In the genomic region with DNA sequence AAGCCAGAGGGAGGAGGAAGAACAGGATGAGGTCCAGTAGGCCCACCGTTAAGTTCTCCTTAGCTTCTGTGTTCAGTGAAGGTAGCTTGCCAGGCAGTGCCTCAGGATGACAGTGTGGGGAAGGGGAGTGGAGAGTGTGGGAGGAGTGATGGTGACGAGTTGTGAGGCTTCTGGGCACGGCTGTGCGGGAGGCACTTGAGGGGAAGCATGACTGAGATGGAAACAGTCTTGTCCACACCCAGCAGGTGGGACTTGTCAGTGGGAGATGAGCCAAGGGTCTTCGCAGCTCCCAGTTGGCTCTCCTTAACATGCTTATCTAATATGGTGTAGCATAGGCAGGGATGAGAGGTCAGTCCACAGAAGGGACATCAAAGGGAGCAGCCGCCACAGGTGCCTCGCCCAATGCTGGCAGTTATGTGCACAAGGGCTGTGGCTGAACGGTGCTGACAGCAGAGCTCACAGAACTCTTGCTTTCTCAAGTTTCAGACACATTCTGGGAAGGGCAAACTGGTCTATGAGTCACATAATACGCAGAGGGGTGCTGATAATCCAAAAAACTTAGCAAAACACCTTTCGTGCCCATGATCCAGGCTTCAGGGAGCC, we compare ENCODE assay signal across 20 cellular contexts. TPM values are rescaled to one million over a fixed set of nuclear protein-coding genes. Genes with fewer than 3 reads are reported as not detected.
A peak's percentile ranks its signal among the peaks of the same experiment; 100 is the strongest.
DNase-seq lines count a peak whose midpoint lies in the region; ATAC-seq and TF ChIP-seq lines count a peak whose summit lies in the region.
"Had no signal": no experiment of that assay in that cellular context is flagged by ENCODE, and none has a peak within 500 bp of the region (broad histone marks: within the 10 kb centered on the region; RNA-seq: fewer than 3 reads in every experiment).

No MANE protein-coding gene starts in this region.

- no peak overlapping the region for H2AFZ ChIP-seq in trophoblast cell (ENCODE audit: insufficient read depth, low read length, poor library complexity)

- no peak for TF ChIP-seq POLR2A in body of pancreas (IDR thresholded peaks at IDR 0.05)

- H3K36me3 ChIP-seq in trophoblast cell (ENCODE audit: control insufficient read depth in 1 of 2, insufficient read depth in 2 of 2, low read length in 2 of 2) (no peaks in the 10 kb centered on the region), body of pancreas (replicated peaks in 1 of 2; ENCODE audit: insufficient read depth in 1 of 2, low read depth in 2 of 2) (no peaks in the 10 kb centered on the region)

- H2BK12ac ChIP-seq in trophoblast cell (ENCODE audit: low read length) = no peak overlapping the region

- no peak overlapping the region for H3K4me3 ChIP-seq in trophoblast cell (ENCODE audit: low read depth, low read length)
- H3K4me3 ChIP-seq in body of pancreas = no peak overlapping the region

- H3K4me2 ChIP-seq in trophoblast cell (ENCODE audit: low read length) = no peak overlapping the region

- no peak overlapping the region for H3K18ac ChIP-seq in trophoblast cell (ENCODE audit: low read length)

- H4K91ac ChIP-seq in trophoblast cell (ENCODE audit: low read depth, low read length) = no peak overlapping the region

- no peaks in the 10 kb centered on the region for H3K4me1 ChIP-seq in trophoblast cell (ENCODE audit: control insufficient read depth in 1 of 2, insufficient read depth in 2 of 2, low read length in 2 of 2)
- no peaks in the 10 kb centered on the region for H3K4me1 ChIP-seq in body of pancreas

- H3K23ac ChIP-seq in trophoblast cell (ENCODE audit: low read length) = no peak overlapping the region

- no peaks in the 10 kb centered on the region for H3K79me2 ChIP-seq in trophoblast cell (ENCODE audit: control insufficient read depth, insufficient read depth, low read length, poor library complexity)

- no peaks in the 10 kb centered on the region for H3K36me3 Mint-ChIP-seq in naive thymus-derived CD8-positive, alpha-beta T cell
- H3K36me3 Mint-ChIP-seq: CD8-positive, alpha-beta memory T cell had no signal

- no peak overlapping the region for H3K27ac Mint-ChIP-seq in naive thymus-derived CD8-positive, alpha-beta T cell
- H3K27ac Mint-ChIP-seq: CD8-positive, alpha-beta memory T cell had no signal

- no peak overlapping the region for H4K12ac ChIP-seq in trophoblast cell (ENCODE audit: low read depth, low read length)

- H3K79me1 ChIP-seq in trophoblast cell (ENCODE audit: low read length) = no peaks in the 10 kb centered on the region

- H3K9me3 ChIP-seq in trophoblast cell (ENCODE audit: insufficient read depth, low read depth, low read length) = peaks cover 9% of the 10 kb centered on the region
- no peaks in the 10 kb centered on the region for H3K9me3 ChIP-seq in body of pancreas

- H3K27me3 Mint-ChIP-seq in naive thymus-derived CD8-positive, alpha-beta T cell = peaks cover 0 to 19% (median 5%) of the 10 kb centered on the region in 5 donors

- ATAC-seq in esophagus mucosa = peak; percentile 91
- ATAC-seq in GM19455 (IDR thresholded peaks at IDR 0.05; ENCODE audit: unreplicated experiment) = no peak
- ATAC-seq in naive thymus-derived CD8-positive, alpha-beta T cell = no peak
- no peak for ATAC-seq in body of pancreas
- ATAC-seq: Panc1 had no signal

- H3K27ac ChIP-seq in trophoblast cell (ENCODE audit: low read depth, low read length) (no peak overlapping the region), body of pancreas (no peak overlapping the region)
- H3K27ac ChIP-seq: 22Rv1 had no signal

- H3K27me3 ChIP-seq in trophoblast cell (ENCODE audit: insufficient read depth, low read length) (no peaks in the 10 kb centered on the region), body of pancreas (no peaks in the 10 kb centered on the region)

- no peak overlapping the region for H3K4me3 Mint-ChIP-seq in naive thymus-derived CD8-positive, alpha-beta T cell
- H3K4me3 Mint-ChIP-seq: CD8-positive, alpha-beta memory T cell had no signal

- no peak overlapping the region for H2AK5ac ChIP-seq in trophoblast cell (ENCODE audit: low read length)

- no peak overlapping the region for H2BK120ac ChIP-seq in trophoblast cell (ENCODE audit: insufficient read depth, low read length, poor library complexity)

- WGBS in trophoblast cell (ENCODE audit: extremely low coverage, insufficient coverage, insufficient read length) = no CpG with 5 or more reads among the region's 10 CpGs
- WGBS in body of pancreas, 2 donors = 85 to 90% methylated on average over 10 of the region's 10 CpGs

- POLR2A ChIA-PET in naive thymus-derived CD8-positive, alpha-beta T cell (lab: Charles Lee) = no interaction called here

- DNase-seq in NCI-H187 (lab: John Stamatoyannopoulos, UW) = peak; percentile 16 to 49
- DNase-seq in NCI-H187 treated with DMSO at 0.1 percent for 48 hours (lab: John Stamatoyannopoulos, UW) = no peak
- peak; percentile 17 for DNase-seq in M059J (ENCODE audit: low read depth)
- DNase-seq in trophoblast cell = peak; percentile 36 to 64
- DNase-seq in naive thymus-derived CD8-positive, alpha-beta T cell = no peak
- DNase-seq in body of pancreas = no peak
- DNase-seq: CD8-positive, alpha-beta memory T cell; DMS 273 treated with DMSO at 0.1 percent for 48 hours; EL; Karpas-422; NCI-H1417 treated with DMSO at 0.1 percent for 48 hours; NCI-H2081; NCI-H226; NCI-H774; SHP77 had no signal

- H2BK5ac ChIP-seq in trophoblast cell (ENCODE audit: low read depth, low read length, poor library complexity) = no peak overlapping the region

- intact Hi-C loops in body of pancreas (cut with DNase I) = no loop called here

- no peak overlapping the region for H3K9ac ChIP-seq in trophoblast cell (ENCODE audit: low read length)

- TF ChIP-seq CTCF in body of pancreas (IDR thresholded peaks at IDR 0.05) = no peak

- H3K9me3 Mint-ChIP-seq in naive thymus-derived CD8-positive, alpha-beta T cell = peaks cover 0 to 5% (median 2%) of the 10 kb centered on the region in 9 donors

- no peak overlapping the region for H3K14ac ChIP-seq in trophoblast cell (ENCODE audit: low read length)

- H3K4ac ChIP-seq in trophoblast cell (ENCODE audit: low read depth, low read length) = no peak overlapping the region

- H4K8ac ChIP-seq in trophoblast cell (ENCODE audit: low read depth, low read length) = no peak overlapping the region

- no peaks in the 10 kb centered on the region for H3K4me1 Mint-ChIP-seq in naive thymus-derived CD8-positive, alpha-beta T cell
- H3K4me1 Mint-ChIP-seq: CD8-positive, alpha-beta memory T cell had no signal

RNA-seq across cellular contexts. Expression of gene OXGR1, which starts 47.5 kb away (rescaled TPM):
- total RNA-seq in M059J (2014; rRNA removed; shearing (Covaris generic)) = 0.49 TPM in 1 of 2 replicates, not detected in the other
- 0.36 TPM for total RNA-seq in esophagus mucosa
- polyA plus RNA-seq in trophoblast cell (2013) = 18.2 and 18.3 TPM in 2 replicates
- total RNA-seq in naive thymus-derived CD8-positive, alpha-beta T cell = not detected
- polyA plus RNA-seq in naive thymus-derived CD8-positive, alpha-beta T cell = not detected
- total RNA-seq in body of pancreas = under 1 TPM in 1 of 2 donors, not detected in 1; 0.52 TPM
- total RNA-seq: CD8-positive, alpha-beta memory T cell had no signal
- polyA plus RNA-seq: BJ; CD8-positive, alpha-beta memory T cell had no signal

Comparison
In these comparisons a context has a peak if more than half of its experiments do, and no peak if none do; other contexts are left out.
1. DNase-seq: peak in NCI-H187 (2 of 2), M059J (single experiment) and trophoblast cell (2 of 2); none in NCI-H187 treated with DMSO at 0.1 percent for 48 hours (single experiment), naive thymus-derived CD8-positive, alpha-beta T cell (0 of 10) and body of pancreas (0 of 4).